ENCODE assay signal across 11 cellular contexts in the genomic region with DNA sequence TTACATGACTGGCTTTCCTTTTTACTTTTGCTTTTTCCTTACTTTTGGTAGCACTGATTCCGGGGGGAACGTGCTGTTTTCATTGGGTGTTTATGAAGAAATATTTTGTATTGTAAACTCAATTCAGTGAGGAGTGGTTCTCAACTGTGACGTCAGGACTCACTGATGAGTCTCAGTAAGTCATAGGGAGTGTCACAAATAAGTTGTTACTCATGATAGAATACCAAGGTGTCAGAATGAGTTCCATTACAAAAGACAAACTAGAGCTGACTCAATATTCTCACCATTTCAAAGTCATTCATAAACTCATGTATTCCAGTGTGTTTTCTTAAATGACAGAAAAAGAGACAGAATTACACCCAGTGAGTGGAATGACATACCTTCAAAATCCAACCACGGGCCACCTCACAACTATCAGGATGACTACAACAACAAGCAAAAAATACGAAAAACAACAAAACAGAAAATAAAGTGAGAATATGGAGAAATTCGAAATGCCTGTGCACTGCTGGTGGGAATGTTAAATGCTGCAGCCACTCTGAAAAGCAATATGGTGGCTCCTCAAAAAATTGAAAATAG.
DNase-seq lines count a peak whose midpoint lies in the region; ATAC-seq and TF ChIP-seq lines count a peak whose summit lies in the region.
"Had no signal": no experiment of that assay in that cellular context is flagged by ENCODE, and none has a peak within 500 bp of the region (broad histone marks: within the 10 kb centered on the region; RNA-seq: fewer than 3 reads in every experiment).

No MANE protein-coding gene starts in this region.

- peaks cover 36% of the 10 kb centered on the region for H3K27me3 Mint-ChIP-seq in activated T-cell treated with anti-CD3 and anti-CD28 coated beads, Interleukin-2, amount 50 U/mL, for 72 hours (ENCODE audit: low read depth)
- H3K27me3 Mint-ChIP-seq: CD4-positive, CD25-positive, alpha-beta regulatory T cell had no signal

- in situ Hi-C loops in ACHN (cut with HindIII; ENCODE audit: low pct_ligation_motif_present, low pct_unique_long_range_greater_than_20kb, low sequenced_read_pairs) = no loop called here

- peak; percentile 86 to 87 for ATAC-seq in activated T-cell treated with anti-CD3 and anti-CD28 coated beads, Interleukin-2, amount 50 U/mL, for 72 hours (replicated peaks in 1 of 2)
- ATAC-seq: heart right ventricle had no signal

- DNase-seq in AG08395 (ENCODE audit: low spot score) (peak; percentile 10), EH (ENCODE audit: low read depth) (peak; percentile 38), fibroblast of villous mesenchyme (ENCODE audit: low read depth) (peak; percentile 35), ACHN (no peak), foreskin melanocyte (no peak), putamen (ENCODE audit: low spot score) (no peak)
- peak; percentile 54 to 61 for DNase-seq in activated T-cell treated with anti-CD3 and anti-CD28 coated beads, Interleukin-2, amount 50 U/mL, for 72 hours
- DNase-seq: CD4-positive, CD25-positive, alpha-beta regulatory T cell; DND-41; heart right ventricle; kidney had no signal

- H3K4me3 Mint-ChIP-seq in activated T-cell treated with anti-CD3 and anti-CD28 coated beads, Interleukin-2, amount 50 U/mL, for 72 hours = peak overlapping the region in 1 of 2 donors; percentile 5
- H3K4me3 Mint-ChIP-seq: CD4-positive, CD25-positive, alpha-beta regulatory T cell had no signal

- TF ChIP-seq CTCF in fibroblast of villous mesenchyme (IDR thresholded peaks at IDR 0.05; ENCODE audit: insufficient read depth, low read depth, low read length) = no peak

- peak overlapping the region; percentile 42 for H3K27ac Mint-ChIP-seq in activated T-cell treated with anti-CD3 and anti-CD28 coated beads, Interleukin-2, amount 50 U/mL, for 72 hours
- H3K27ac Mint-ChIP-seq: CD4-positive, CD25-positive, alpha-beta regulatory T cell had no signal

- peaks cover 0 to 4% of the 10 kb centered on the region in 2 donors for H3K36me3 Mint-ChIP-seq in activated T-cell treated with anti-CD3 and anti-CD28 coated beads, Interleukin-2, amount 50 U/mL, for 72 hours (ENCODE audit: insufficient read depth in 2 of 2)
- H3K36me3 Mint-ChIP-seq: CD4-positive, CD25-positive, alpha-beta regulatory T cell had no signal

- H3K4me3 ChIP-seq in fibroblast of villous mesenchyme (ENCODE audit: low read depth, low read length) = no peak overlapping the region
- H3K4me3 ChIP-seq: heart right ventricle had no signal

- peaks cover 20% of the 10 kb centered on the region for H3K4me1 Mint-ChIP-seq in activated T-cell treated with anti-CD3 and anti-CD28 coated beads, Interleukin-2, amount 50 U/mL, for 72 hours (ENCODE audit: low read depth)
- H3K4me1 Mint-ChIP-seq: CD4-positive, CD25-positive, alpha-beta regulatory T cell had no signal

- peaks cover 3% of the 10 kb centered on the region in 2 donors for H3K9me3 Mint-ChIP-seq in activated T-cell treated with anti-CD3 and anti-CD28 coated beads, Interleukin-2, amount 50 U/mL, for 72 hours
- H3K9me3 Mint-ChIP-seq: CD4-positive, CD25-positive, alpha-beta regulatory T cell had no signal

Comparison
In these comparisons a context has a peak if more than half of its experiments do, and no peak if none do; other contexts are left out.
1. DNase-seq: peak in AG08395 (single experiment), EH (single experiment), activated T-cell treated with anti-CD3 and anti-CD28 coated beads, Interleukin-2, amount 50 U/mL, for 72 hours (2 of 2) and fibroblast of villous mesenchyme (single experiment); none in ACHN (single experiment), foreskin melanocyte (single experiment) and putamen (single experiment).